In genomic region chr2:69173706-69174105, GRCh38 we compare ENCODE assay signal across 1 cellular context.
TF ChIP-seq lines count a peak whose summit lies in the region.

No MANE protein-coding gene starts in this region.

TF ChIP-seq in HCT116, 20 proteins besides CTCF, POLR2A, EP300 and RAD21 (continued from another document):
- TF ChIP-seq REST (IDR thresholded peaks at IDR 0.05; ENCODE audit: low read depth), result no peak
- TF ChIP-seq TCF7L2 (IDR thresholded peaks at IDR 0.05; ENCODE audit: borderline replicate concordance, extremely low read depth, insufficient read depth, insufficient read length), result no peak
- no peak for TF ChIP-seq ZFX (IDR thresholded peaks at IDR 0.05)
- TF ChIP-seq ELF1 (IDR thresholded peaks at IDR 0.05; ENCODE audit: borderline replicate concordance, low read depth), result no peak
- TF ChIP-seq CEBPB (IDR thresholded peaks at IDR 0.05; ENCODE audit: low read depth), result no peak
- no peak for TF ChIP-seq ZNF274 (IDR thresholded peaks at IDR 0.05; ENCODE audit: low read depth, low read length)
- TF ChIP-seq ATF3 (IDR thresholded peaks at IDR 0.05), result no peak
- no peak for TF ChIP-seq POLR2AphosphoS5 (IDR thresholded peaks at IDR 0.05; ENCODE audit: low read depth, low read length)
TF ChIP-seq in HCT116: peak in this region for 0.
